Comparison of ENCODE assay signal across 8 cellular contexts in genomic region chr19:11374449-11375142, GRCh38. TPM values are rescaled to one million over a fixed set of nuclear protein-coding genes. Genes with fewer than 3 reads are reported as not detected.
DNase-seq lines count a peak whose midpoint lies in the region; ATAC-seq and TF ChIP-seq lines count a peak whose summit lies in the region.

TSS of gene SWSAP1 (plus strand) at chr19:11374666. CDS start at chr19:11374681, 15 bp downstream.

- H3K27me3 ChIP-seq in adrenal gland (no peaks in the 10 kb centered on the region), upper lobe of left lung (no peaks in the 10 kb centered on the region)

- WGBS in adrenal gland, 4 donors, result 0 to 1% (median 1%) methylated on average over 13 to 44 of the region's 44 CpGs
- 1% methylated on average over 40 to 44 of the region's 44 CpGs for WGBS in upper lobe of left lung, 2 donors

- intact Hi-C loops in adrenal gland (cut with DNase I), result no loop called here
- intact Hi-C loops in left cardiac atrium (cut with DNase I), result loop anchor here in 1 of 2 donors (10.0 kb wide), 1 partner anchor 60 kb away; the partner anchor contains the start of genes ODAD3 and PRKCSH
- intact Hi-C loops in posterior cingulate gyrus (cut with DNase I), result no loop called here

- peak within 1 kb of the TSS; percentile 47 to 74 (median 51) for H3K4me3 ChIP-seq in adrenal gland
- H3K4me3 ChIP-seq in upper lobe of left lung, result peak within 1 kb of the TSS; percentile 40 to 67 (median 64)

- DNase-seq in GM13976 (ENCODE audit: low spot score), result peak; percentile 98
- DNase-seq in NCI-H1436 (lab: John Stamatoyannopoulos, UW), result peak; percentile 99
- DNase-seq in SW480 (ENCODE audit: low spot score), result peak; percentile 100
- DNase-seq in adrenal gland, result peak; percentile 97 to 100 (median 99)
- peak; percentile 98 for DNase-seq in left cardiac atrium
- peak; percentile 95 to 100 (median 98) for DNase-seq in posterior cingulate gyrus
- peak; percentile 97 to 100 for DNase-seq in upper lobe of left lung

- TF ChIP-seq EP300 in upper lobe of left lung (IDR thresholded peaks at IDR 0.05), result no peak

- TF ChIP-seq CTCF in GM13976 (IDR thresholded peaks at IDR 0.05; ENCODE audit: borderline replicate concordance, control extremely low read depth, extremely low read depth, insufficient read depth, missing control alignments), result no peak
- TF ChIP-seq CTCF in adrenal gland (IDR thresholded peaks at IDR 0.05), result no peak
- peak in 1 of 6 experiments; percentile 8 for TF ChIP-seq CTCF in upper lobe of left lung (IDR thresholded peaks at IDR 0.05)

- ATAC-seq in HG02840 (IDR thresholded peaks at IDR 0.05; ENCODE audit: low FRiP score, unreplicated experiment) (peak; percentile 86), left cardiac atrium (peak; percentile 96 to 97), upper lobe of left lung (ENCODE audit: low FRiP score in 2 of 2) (peak; percentile 97 to 98)

- TF ChIP-seq POLR2A in adrenal gland (IDR thresholded peaks at IDR 0.05), result peak in 1 of 2 donors; percentile 73
- peak in 3 of 4 donors; percentile 12 to 80 (median 51) for TF ChIP-seq POLR2A in upper lobe of left lung (IDR thresholded peaks at IDR 0.05)

- in situ Hi-C loops in GM13976 (cut with MboI; ENCODE audit: low sequenced_read_pairs, unreplicated experiment), result no loop called here

- peak within 1 kb of the TSS; percentile 84 to 97 (median 88) for H3K27ac ChIP-seq in adrenal gland
- peak within 1 kb of the TSS; percentile 93 to 96 (median 95) for H3K27ac ChIP-seq in upper lobe of left lung

- H3K4me1 ChIP-seq in adrenal gland (replicated peaks in 1 of 2) (peaks cover 35 to 49% of the 10 kb centered on the region in 2 donors), upper lobe of left lung (peaks cover 37 to 41% (median 38%) of the 10 kb centered on the region in 4 donors)

- H3K9me3 ChIP-seq in adrenal gland (replicated peaks in 1 of 3) (no peaks in the 10 kb centered on the region), upper lobe of left lung (no peaks in the 10 kb centered on the region)

- no peaks in the 10 kb centered on the region for H3K36me3 ChIP-seq in adrenal gland (replicated peaks in 1 of 2)
- peaks cover 0 to 6% (median 0%) of the 10 kb centered on the region in 4 donors for H3K36me3 ChIP-seq in upper lobe of left lung

RNA-seq across cellular contexts. Expression of gene SWSAP1, which starts in this region (rescaled TPM):
- total RNA-seq in adrenal gland (1 to 10 TPM; 2.6 to 5.5 (median 3.8) TPM), left cardiac atrium (1 to 10 TPM; 1.3 to 1.5 TPM), upper lobe of left lung (10 to 100 TPM in 1 of 6 donors, 1 to 10 TPM in 4, under 1 TPM in 1; 0.89 to 13.6 (median 3.7) TPM)
- 1 to 10 TPM; 2.1 to 8.4 (median 6.0) TPM for polyA plus RNA-seq in adrenal gland

Comparison
In these comparisons a context has a peak if more than half of its experiments do, and no peak if none do; other contexts are left out.
1. Peak in every context shown above with its lines: DNase-seq, ATAC-seq, H3K4me3 ChIP-seq and H3K27ac ChIP-seq.